ENCODE assay signal across 7 cellular contexts in the genomic region with DNA sequence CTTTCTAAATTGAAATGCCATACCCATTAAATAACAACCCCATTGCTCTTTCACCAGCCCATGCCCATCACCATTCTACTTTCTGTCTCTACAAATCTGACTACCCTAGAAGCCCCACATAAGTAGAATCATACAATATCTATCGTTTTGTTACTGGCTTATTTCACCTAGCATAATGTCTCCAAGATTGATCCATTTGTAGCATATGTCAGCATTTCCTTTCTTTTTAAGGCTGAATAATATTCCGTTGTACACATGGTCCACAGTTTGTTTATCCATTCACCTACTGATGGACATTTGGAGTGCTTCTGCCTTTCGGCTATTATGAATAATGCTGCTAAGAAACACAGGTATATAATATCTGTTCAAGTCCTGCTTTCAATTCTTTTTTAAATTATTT.
"Had no signal": no experiment of that assay in that cellular context is flagged by ENCODE, and none has a peak within 500 bp of the region (broad histone marks: within the 10 kb centered on the region; RNA-seq: fewer than 3 reads in every experiment).

No MANE protein-coding gene starts in this region.

- H3K9ac ChIP-seq: KMS-11 had no signal

- H3K27ac ChIP-seq: HL-60, KMS-11 had no signal

- H3K4me3 ChIP-seq: K562 had no signal

- FAIRE-seq: HTR-8/SVneo, K562 had no signal

- H3K4me2 ChIP-seq: KMS-11 had no signal

- DNase-seq: IMR-90, KBM-7, KG1 had no signal

- ATAC-seq: K562 had no signal
